Comparison of ENCODE assay signal across 8 cellular contexts in the genomic region with DNA sequence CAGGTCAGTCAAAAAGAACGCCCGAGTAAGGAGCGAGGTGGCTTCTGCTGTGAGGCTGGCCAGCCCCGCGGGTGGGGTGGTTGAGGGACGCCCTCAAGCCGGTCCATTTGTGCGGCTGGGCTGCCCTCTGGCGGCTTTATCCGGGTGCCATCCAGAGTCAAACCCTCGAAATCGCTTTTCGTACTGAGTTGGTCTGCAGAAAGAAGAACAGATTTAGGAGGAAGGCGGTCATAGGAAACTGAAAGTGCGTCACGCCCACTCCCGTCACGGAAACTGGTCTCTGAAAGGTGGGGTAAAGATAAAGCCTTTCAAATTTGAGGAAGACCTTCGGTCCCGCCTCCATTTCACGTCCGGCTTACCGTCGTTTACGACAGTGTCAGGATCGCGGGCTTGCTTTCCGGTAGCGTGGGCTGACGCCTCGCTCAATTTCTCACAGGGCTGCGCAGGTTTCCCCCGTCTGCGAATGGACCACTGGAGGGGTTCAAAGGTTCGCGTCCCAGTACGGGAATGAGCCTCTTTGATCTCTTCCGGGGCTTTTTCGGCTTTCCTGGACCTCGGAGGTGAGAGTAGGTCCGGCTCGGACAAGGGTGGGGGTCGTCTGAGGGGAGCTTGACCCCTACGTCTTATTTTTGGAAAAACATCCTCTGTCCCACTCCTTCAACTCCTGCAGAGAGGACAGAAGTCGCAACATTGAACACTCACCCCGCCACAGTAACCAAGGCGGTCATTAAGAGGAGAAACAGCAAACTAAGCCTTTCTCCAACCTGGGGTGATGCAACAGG. TPM values are rescaled to one million over a fixed set of nuclear protein-coding genes. Genes with fewer than 3 reads are reported as not detected.
A peak's percentile ranks its signal among the peaks of the same experiment; 100 is the strongest.
DNase-seq lines count a peak whose midpoint lies in the region; ATAC-seq, FAIRE-seq and TF ChIP-seq lines count a peak whose summit lies in the region.

A gene (plus strand): TSS at position 413 of the 782 bp plus-strand sequence. CDS start 95 bp downstream, at position 508.

- peaks cover 7 to 17% (median 8%) of the 10 kb centered on the region in 3 donors for H3K27me3 Mint-ChIP-seq in immature natural killer cell (ENCODE audit: low read depth in 3 of 3)

- peak within 1 kb of the TSS; percentile 96 to 99 (median 98) for H3K27ac Mint-ChIP-seq in immature natural killer cell

- H3K9me3 Mint-ChIP-seq in immature natural killer cell = no peaks in the 10 kb centered on the region

- H3K27ac ChIP-seq in WERI-Rb-1 (peak within 1 kb of the TSS; percentile 88), spleen (peak within 1 kb of the TSS; percentile 71 to 96 (median 92))

- H3K36me3 ChIP-seq in WERI-Rb-1 (peaks cover 63% of the 10 kb centered on the region), bronchial epithelial cell (ENCODE audit: control insufficient read depth, insufficient read depth, low read length) (peaks cover 17% of the 10 kb centered on the region), spleen (peaks cover 0 to 75% (median 50%) of the 10 kb centered on the region in 6 donors)

- peak within 1 kb of the TSS; percentile 95 to 97 (median 96) for H3K4me3 Mint-ChIP-seq in immature natural killer cell

- peak within 1 kb of the TSS; percentile 97 for H3K4me3 ChIP-seq in AG04449 (ENCODE audit: low read depth, low read length)
- H3K4me3 ChIP-seq in WERI-Rb-1 (ENCODE audit: low read depth, low read length) = peak within 1 kb of the TSS; percentile 63
- peak within 1 kb of the TSS; percentile 93 for H3K4me3 ChIP-seq in bronchial epithelial cell (ENCODE audit: low read depth, low read length)
- peak within 1 kb of the TSS; percentile 58 to 89 (median 66) for H3K4me3 ChIP-seq in spleen

- POLR2A ChIA-PET in AG04449 (lab: Yijun Ruan, JAX) = no interaction called here

- peak in 2 of 3 donors; percentile 49 to 59 for TF ChIP-seq POLR2A in spleen (IDR thresholded peaks at IDR 0.05)

- intact Hi-C loops in spleen (cut with DNase I; ENCODE audit: low total_unique reads) = no loop called here

- H3K4me1 Mint-ChIP-seq in immature natural killer cell = peaks cover 33 to 36% of the 10 kb centered on the region in 2 donors

- peaks cover 5 to 18% (median 13%) of the 10 kb centered on the region in 3 donors for H3K36me3 Mint-ChIP-seq in immature natural killer cell

- TF ChIP-seq CTCF in AG04449 (IDR thresholded peaks at IDR 0.05; ENCODE audit: insufficient read depth, low read length, missing control alignments) = peak; percentile 78
- peak; percentile 98 for TF ChIP-seq CTCF in WERI-Rb-1 (IDR thresholded peaks at IDR 0.05; ENCODE audit: low read depth, low read length)
- peak; percentile 84 for TF ChIP-seq CTCF in bronchial epithelial cell (IDR thresholded peaks at IDR 0.05; ENCODE audit: insufficient read depth, low read length, severe bottlenecking)
- TF ChIP-seq CTCF in spleen (IDR thresholded peaks at IDR 0.05 in 8 of 11, conservative IDR thresholded peaks at IDR 0.05 in 3 of 11) = peak; percentile 73 to 94 (median 87)

- H3K4me1 ChIP-seq in spleen = peaks cover 9 to 36% (median 24%) of the 10 kb centered on the region in 6 donors

- CTCF ChIA-PET in AG04449 (lab: Yijun Ruan, JAX) = interaction anchor here (0.6 to 6.9 kb wide), 20 partner anchors 8 to 450 kb away, joined by 3 to 65 read pairs (median 4); a partner anchor contains a TSS

- H3K27me3 ChIP-seq in WERI-Rb-1 (ENCODE audit: insufficient read depth, low read depth, severe bottlenecking) (no peaks in the 10 kb centered on the region), bronchial epithelial cell (ENCODE audit: control insufficient read depth, insufficient read depth, low read length) (no peaks in the 10 kb centered on the region), spleen (replicated peaks in 1 of 7) (no peaks in the 10 kb centered on the region)

- WGBS in spleen, 5 donors = 0 to 1% (median 0%) methylated on average over 45 to 47 of the region's 47 CpGs

- H3K9me3 ChIP-seq in WERI-Rb-1 (ENCODE audit: severe bottlenecking) (no peaks in the 10 kb centered on the region), spleen (no peaks in the 10 kb centered on the region)

- peak; percentile 96 for FAIRE-seq in bronchial epithelial cell (lab: Jason Lieb, UNC)

- peak; percentile 75 for DNase-seq in AG04449 (ENCODE audit: low read depth, low spot score)
- DNase-seq in NCI-H2196 treated with DMSO at 0.1 percent for 48 hours (lab: John Stamatoyannopoulos, UW; ENCODE audit: unreplicated experiment) = peak; percentile 83
- peak; percentile 100 for DNase-seq in WERI-Rb-1
- peak; percentile 96 for DNase-seq in bronchial epithelial cell (ENCODE audit: low read depth)
- DNase-seq in immature natural killer cell = peak; percentile 96 to 97 (median 96)
- peak; percentile 98 for DNase-seq in spleen

- ATAC-seq in GM18868 (IDR thresholded peaks at IDR 0.05; ENCODE audit: unreplicated experiment) (peak; percentile 88), HG03135 (IDR thresholded peaks at IDR 0.05; ENCODE audit: unreplicated experiment) (peak; percentile 86)

RNA-seq across cellular contexts. Expression of the gene that starts here (rescaled TPM):
- total RNA-seq in bronchial epithelial cell (143 and 183 TPM in 2 replicates), spleen (10 to 100 TPM; 59.5 to 81.3 (median 64.6) TPM)
- polyA plus RNA-seq in immature natural killer cell (100 to 1,000 TPM; 119 to 207 (median 139) TPM), spleen (100 to 1,000 TPM in 1 of 3 donors, 10 to 100 TPM in 2; 87.1 to 109 (median 99.6) TPM)

Comparison
In these comparisons a context has a peak if more than half of its experiments do, and no peak if none do; other contexts are left out.
1. Peak in every context shown above with its lines: DNase-seq, ATAC-seq, H3K4me3 ChIP-seq and H3K27ac ChIP-seq.